8 cellular contexts compared by ENCODE assay signal in the genomic region with DNA sequence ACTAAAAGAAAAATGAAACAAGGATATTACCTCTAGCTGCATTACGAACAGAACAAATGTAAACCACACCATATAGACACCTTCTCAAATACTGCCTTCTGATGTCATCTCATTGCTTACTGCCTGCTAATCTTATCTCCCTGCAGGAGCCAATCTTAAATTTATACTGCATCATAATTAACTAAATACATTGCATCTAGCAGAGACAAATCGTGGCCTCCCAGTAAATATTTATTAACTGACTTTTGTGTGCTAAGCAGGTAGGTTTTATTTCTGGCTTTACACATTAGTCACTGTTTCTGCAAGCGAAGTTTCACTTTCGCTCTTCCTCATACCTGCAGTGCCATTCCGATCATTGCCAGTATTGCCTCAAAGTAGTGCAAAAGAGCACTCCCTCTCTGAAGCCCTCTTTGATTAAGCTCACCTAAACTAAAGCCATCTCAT.
DNase-seq lines count a peak whose midpoint lies in the region; ATAC-seq and TF ChIP-seq lines count a peak whose summit lies in the region.

No MANE protein-coding gene starts in this region.

- peak overlapping the region; percentile 94 for H3K4me3 ChIP-seq in CD4-positive, CD25-positive, alpha-beta regulatory T cell (ENCODE audit: low read depth, low read length)

- H3K9me3 ChIP-seq in CD4-positive, CD25-positive, alpha-beta regulatory T cell (ENCODE audit: control insufficient read depth in 2 of 2, low read length in 2 of 2): no peaks in the 10 kb centered on the region

- H3K27me3 ChIP-seq in CD4-positive, CD25-positive, alpha-beta regulatory T cell (ENCODE audit: control insufficient read depth, insufficient read depth, low read length): no peaks in the 10 kb centered on the region

- H3K27ac ChIP-seq in CD4-positive, CD25-positive, alpha-beta regulatory T cell (ENCODE audit: insufficient read depth, low read length, poor library complexity, severe bottlenecking): peak overlapping the region; percentile 76

- peak overlapping the region; percentile 84 to 92 (median 89) for H3K4me3 Mint-ChIP-seq in CD4-positive, CD25-positive, alpha-beta regulatory T cell
- peak overlapping the region; percentile 72 for H3K4me3 Mint-ChIP-seq in activated T-cell treated with anti-CD3 and anti-CD28 coated beads, Interleukin-2, amount 50 U/mL, for 4 hours
- no peak overlapping the region for H3K4me3 Mint-ChIP-seq in osteocyte (ENCODE audit: unreplicated experiment)

- no peaks in the 10 kb centered on the region for H3K27me3 Mint-ChIP-seq in CD4-positive, CD25-positive, alpha-beta regulatory T cell
- H3K27me3 Mint-ChIP-seq in activated T-cell treated with anti-CD3 and anti-CD28 coated beads, Interleukin-2, amount 50 U/mL, for 4 hours (ENCODE audit: low read depth): no peaks in the 10 kb centered on the region
- H3K27me3 Mint-ChIP-seq in osteocyte (ENCODE audit: unreplicated experiment): no peaks in the 10 kb centered on the region

- no peaks in the 10 kb centered on the region for H3K9me3 Mint-ChIP-seq in CD4-positive, CD25-positive, alpha-beta regulatory T cell
- no peaks in the 10 kb centered on the region for H3K9me3 Mint-ChIP-seq in activated T-cell treated with anti-CD3 and anti-CD28 coated beads, Interleukin-2, amount 50 U/mL, for 4 hours
- H3K9me3 Mint-ChIP-seq in osteocyte (ENCODE audit: unreplicated experiment): no peaks in the 10 kb centered on the region

- DNase-seq in CD4-positive, CD25-positive, alpha-beta regulatory T cell: peak; percentile 31 to 89 (median 67)
- DNase-seq in activated T-cell treated with anti-CD3 and anti-CD28 coated beads, Interleukin-2, amount 50 U/mL, for 4 hours: peak; percentile 21
- no peak for DNase-seq in osteocyte (ENCODE audit: extremely low spot score, unreplicated experiment)
- no peak for DNase-seq in amygdala (lab: John Stamatoyannopoulos, UW)
- no peak for DNase-seq in SW 1271 (lab: John Stamatoyannopoulos, UW)
- no peak for DNase-seq in hypothalamus (lab: John Stamatoyannopoulos, UW)

- TF ChIP-seq CTCF in osteocyte (IDR thresholded peaks at IDR 0.05): no peak

- peak; percentile 85 for ATAC-seq in CD4-positive, CD25-positive, alpha-beta regulatory T cell (ENCODE audit: low read depth in 2 of 2)
- ATAC-seq in GM19324 (IDR thresholded peaks at IDR 0.05; ENCODE audit: low FRiP score, unreplicated experiment) (peak; percentile 85), HG03159 (IDR thresholded peaks at IDR 0.05; ENCODE audit: unreplicated experiment) (peak; percentile 89)
- peak; percentile 91 to 92 for ATAC-seq in activated T-cell treated with anti-CD3 and anti-CD28 coated beads, Interleukin-2, amount 50 U/mL, for 4 hours

- H3K27ac Mint-ChIP-seq in CD4-positive, CD25-positive, alpha-beta regulatory T cell: peak overlapping the region; percentile 81 to 98 (median 91)
- peak overlapping the region; percentile 83 for H3K27ac Mint-ChIP-seq in osteocyte (ENCODE audit: unreplicated experiment)

- peaks cover 32 to 61% (median 53%) of the 10 kb centered on the region in 4 donors for H3K4me1 Mint-ChIP-seq in CD4-positive, CD25-positive, alpha-beta regulatory T cell
- peaks cover 51% of the 10 kb centered on the region for H3K4me1 Mint-ChIP-seq in activated T-cell treated with anti-CD3 and anti-CD28 coated beads, Interleukin-2, amount 50 U/mL, for 4 hours (ENCODE audit: low read depth)
- H3K4me1 Mint-ChIP-seq in osteocyte (ENCODE audit: unreplicated experiment): peaks cover 44% of the 10 kb centered on the region

- peaks cover 3% of the 10 kb centered on the region for H3K36me3 ChIP-seq in CD4-positive, CD25-positive, alpha-beta regulatory T cell (ENCODE audit: control insufficient read depth, insufficient read depth, low read length)

- no peaks in the 10 kb centered on the region for H3K36me3 Mint-ChIP-seq in CD4-positive, CD25-positive, alpha-beta regulatory T cell
- H3K36me3 Mint-ChIP-seq in activated T-cell treated with anti-CD3 and anti-CD28 coated beads, Interleukin-2, amount 50 U/mL, for 4 hours (ENCODE audit: insufficient read depth): no peaks in the 10 kb centered on the region
- peaks cover 15% of the 10 kb centered on the region for H3K36me3 Mint-ChIP-seq in osteocyte (ENCODE audit: unreplicated experiment)

- H3K4me1 ChIP-seq in CD4-positive, CD25-positive, alpha-beta regulatory T cell (ENCODE audit: control insufficient read depth, insufficient read depth, low read length, poor library complexity, severe bottlenecking): peaks cover 61% of the 10 kb centered on the region

Comparison
In these comparisons a context has a peak if more than half of its experiments do, and no peak if none do; other contexts are left out.
1. DNase-seq: peak in CD4-positive, CD25-positive, alpha-beta regulatory T cell (3 of 3) and activated T-cell treated with anti-CD3 and anti-CD28 coated beads, Interleukin-2, amount 50 U/mL, for 4 hours (single experiment); none in osteocyte (single experiment), amygdala (0 of 56), SW 1271 (0 of 2) and hypothalamus (0 of 51).
2. Peak in every context shown above with its lines, with median percentiles within 50 percentile points of each other: ATAC-seq.